10 cellular contexts compared by ENCODE assay signal in the genomic region with DNA sequence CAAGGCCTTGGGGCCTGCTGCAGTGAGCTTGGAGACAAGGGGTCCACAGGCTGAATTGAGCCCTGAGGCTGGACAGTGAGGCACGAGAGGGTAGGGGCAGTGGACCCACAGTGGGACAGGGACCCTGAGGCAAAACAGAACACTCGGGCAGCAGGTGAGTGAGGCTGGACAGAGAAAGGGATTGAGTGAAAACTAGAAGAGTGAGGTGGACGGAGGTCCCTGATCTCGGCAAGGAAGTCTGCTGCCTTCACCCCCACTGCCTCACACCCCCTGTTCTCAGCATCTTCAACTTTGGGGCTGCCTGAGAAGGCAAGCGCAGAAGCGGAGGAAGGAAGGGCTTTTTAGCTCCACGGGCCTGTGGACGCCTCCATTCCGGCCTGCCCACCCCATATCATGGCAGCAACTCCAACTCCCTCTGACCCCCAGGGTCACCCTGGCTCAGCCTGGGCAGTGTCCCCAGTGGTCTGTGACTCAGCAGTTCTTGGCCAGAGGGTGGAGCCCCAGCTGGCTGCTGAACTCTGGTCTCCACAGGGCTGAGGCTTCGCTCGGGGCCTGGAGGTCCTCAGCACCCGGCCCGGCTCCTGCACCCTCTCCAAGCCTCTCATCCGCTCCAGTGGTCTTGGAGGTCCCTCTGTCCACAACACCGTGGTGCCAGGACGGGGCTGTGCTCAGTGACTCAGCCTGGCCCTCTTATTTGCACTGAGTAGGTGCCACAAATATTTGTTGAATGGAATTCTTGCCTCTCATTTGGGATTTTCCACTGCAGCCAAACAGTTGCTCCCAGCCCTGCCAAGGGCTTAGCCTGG.
DNase-seq lines count a peak whose midpoint lies in the region; ATAC-seq lines count a peak whose summit lies in the region.
"Had no signal": no experiment of that assay in that cellular context is flagged by ENCODE, and none has a peak within 500 bp of the region (broad histone marks: within the 10 kb centered on the region; RNA-seq: fewer than 3 reads in every experiment).

No MANE protein-coding gene starts in this region.

- in situ Hi-C loops in ACHN (cut with HindIII; ENCODE audit: low pct_ligation_motif_present, low pct_unique_long_range_greater_than_20kb, low sequenced_read_pairs): no loop called here

- no peak overlapping the region for H3K4me3 Mint-ChIP-seq in dendritic cell treated with granulocyte-macrophage colony-stimulating factor and Interleukin-4, amounts not matched to agents 40 ng/mL and 50 ng/mL, for 4 days

- H3K27me3 Mint-ChIP-seq in dendritic cell treated with granulocyte-macrophage colony-stimulating factor and Interleukin-4, amounts not matched to agents 40 ng/mL and 50 ng/mL, for 4 days: peaks cover 27% of the 10 kb centered on the region

- ATAC-seq in HG03045 (IDR thresholded peaks at IDR 0.05; ENCODE audit: unreplicated experiment) (no peak), GM21423 (IDR thresholded peaks at IDR 0.05; ENCODE audit: unreplicated experiment) (no peak)
- ATAC-seq: left colon had no signal

- H3K27ac Mint-ChIP-seq in dendritic cell treated with granulocyte-macrophage colony-stimulating factor and Interleukin-4, amounts not matched to agents 40 ng/mL and 50 ng/mL, for 4 days: peak overlapping the region; percentile 46

- no peaks in the 10 kb centered on the region for H3K36me3 Mint-ChIP-seq in dendritic cell treated with granulocyte-macrophage colony-stimulating factor and Interleukin-4, amounts not matched to agents 40 ng/mL and 50 ng/mL, for 4 days (ENCODE audit: low read depth)

- H3K4me1 Mint-ChIP-seq in dendritic cell treated with granulocyte-macrophage colony-stimulating factor and Interleukin-4, amounts not matched to agents 40 ng/mL and 50 ng/mL, for 4 days (ENCODE audit: low read depth): peaks cover 79% of the 10 kb centered on the region

- DNase-seq in ACHN (peak; percentile 25), LHCN-M2 (ENCODE audit: low read depth) (peak; percentile 87), midbrain (lab: John Stamatoyannopoulos, UW) (peak; percentile 10), NCI-H748 treated with DMSO at 0.1 percent for 48 hours (lab: John Stamatoyannopoulos, UW) (no peak), SKM-1 treated with dmso at 0.1 percent for 144 hours (lab: John Stamatoyannopoulos, UW; ENCODE audit: unreplicated experiment) (no peak)
- DNase-seq: NCI-H524 had no signal

- no peaks in the 10 kb centered on the region for H3K9me3 Mint-ChIP-seq in dendritic cell treated with granulocyte-macrophage colony-stimulating factor and Interleukin-4, amounts not matched to agents 40 ng/mL and 50 ng/mL, for 4 days

- intact Hi-C loops in dendritic cell treated with granulocyte-macrophage colony-stimulating factor and Interleukin-4, amounts not matched to agents 40 ng/mL and 50 ng/mL, for 4 days (cut with micrococcal nuclease): loop anchor here (5.0 kb wide), 1 partner anchor 84 kb away; no protein-coding TSS in a partner anchor

Comparison
In these comparisons a context has a peak if more than half of its experiments do, and no peak if none do; other contexts are left out.
1. DNase-seq: peak in ACHN (single experiment), LHCN-M2 (single experiment) and midbrain (single experiment); none in NCI-H748 treated with DMSO at 0.1 percent for 48 hours (single experiment) and SKM-1 treated with dmso at 0.1 percent for 144 hours (single experiment).